In genomic region chr10:96545558-96545957, GRCh38 we compare ENCODE assay signal across 4 cellular contexts. TPM values are rescaled to one million over a fixed set of nuclear protein-coding genes. Genes with fewer than 3 reads are reported as not detected.
"Had no signal": no experiment of that assay in that cellular context is flagged by ENCODE, and none has a peak within 500 bp of the region (broad histone marks: within the 10 kb centered on the region; RNA-seq: fewer than 3 reads in every experiment).

No MANE protein-coding gene starts in this region.

RNA-seq across cellular contexts. Expression of gene TLL2, which starts 31.8 kb away (rescaled TPM):
- total RNA-seq: natural killer cell, upper lobe of right lung had no signal
- polyA plus RNA-seq: naive thymus-derived CD4-positive, alpha-beta T cell; smooth muscle cell had no signal
